In genomic region chr1:29131056-29131455, GRCh38 we compare ENCODE assay signal across 4 cellular contexts. TPM values are rescaled to one million over a fixed set of nuclear protein-coding genes. Genes with fewer than 3 reads are reported as not detected.
"Had no signal": no experiment of that assay in that cellular context is flagged by ENCODE, and none has a peak within 500 bp of the region (broad histone marks: within the 10 kb centered on the region; RNA-seq: fewer than 3 reads in every experiment).

No MANE protein-coding gene starts in this region.

RNA-seq across cellular contexts. Expression of gene TMEM200B, which starts 7.4 kb away (rescaled TPM):
- total RNA-seq: naive thymus-derived CD4-positive, alpha-beta T cell; naive thymus-derived CD8-positive, alpha-beta T cell; natural killer cell; natural killer cell treated with Interleukin-12 subunit alpha and Interleukin-12 subunit beta and Interleukin-15 and Interleukin-18, amount 100 ng/mL, for 72 hours had no signal
- polyA plus RNA-seq: naive thymus-derived CD4-positive, alpha-beta T cell had no signal
